8 cellular contexts compared by ENCODE assay signal in genomic region chr3:41202834-41203345, GRCh38. TPM values are rescaled to one million over a fixed set of nuclear protein-coding genes. Genes with fewer than 3 reads are reported as not detected.
DNase-seq lines count a peak whose midpoint lies in the region; ATAC-seq and TF ChIP-seq lines count a peak whose summit lies in the region.

No MANE protein-coding gene starts in this region.

- H3K27me3 ChIP-seq in HCT116 (ENCODE audit: insufficient read depth, low read length) (no peaks in the 10 kb centered on the region), SJSA1 (replicated peaks) (no peaks in the 10 kb centered on the region), esophagus squamous epithelium (no peaks in the 10 kb centered on the region)

- no peaks in the 10 kb centered on the region for H3K9me2 ChIP-seq in HCT116 (ENCODE audit: insufficient read depth)

- intact Hi-C loops in HCT116 (cut with micrococcal nuclease) = loop anchor here (5.0 to 10.0 kb wide), 2 partner anchors 621 to 878 kb away; no protein-coding TSS in a partner anchor
- intact Hi-C loops in esophagus squamous epithelium (cut with DNase I) = no loop called here

- TF ChIP-seq POLR2A in HCT116 (IDR thresholded peaks at IDR 0.05; ENCODE audit: borderline replicate concordance, extremely low read depth, insufficient read depth, insufficient read length) (no peak), esophagus squamous epithelium (IDR thresholded peaks at IDR 0.05) (no peak)

- CTCF ChIA-PET in HCT116 (lab: Charles Lee) = no interaction called here

- peak overlapping the region; percentile 6; the same call in 1 of the 2 replicates for H3K4me2 ChIP-seq in HCT116 (ENCODE audit: low read length)

- H4K20me1 ChIP-seq in HCT116 (ENCODE audit: insufficient read depth) = peaks cover 63% of the 10 kb centered on the region

- H3K79me2 ChIP-seq in HCT116 (ENCODE audit: insufficient read depth, low read length) = peaks cover 84% of the 10 kb centered on the region

- peaks cover 1% of the 10 kb centered on the region for H3K36me3 Mint-ChIP-seq in progenitor cell of endocrine pancreas (ENCODE audit: insufficient read depth)

- no peak for ATAC-seq in HCT116
- ATAC-seq in GM21825 (IDR thresholded peaks at IDR 0.05; ENCODE audit: unreplicated experiment) = no peak

- no peaks in the 10 kb centered on the region for H3K9me3 Mint-ChIP-seq in progenitor cell of endocrine pancreas (ENCODE audit: low read depth)

- H3K4me1 Mint-ChIP-seq in progenitor cell of endocrine pancreas (ENCODE audit: low read depth) = peaks cover 62% of the 10 kb centered on the region

- peak; percentile 32 for TF ChIP-seq RAD21 in HCT116 (IDR thresholded peaks at IDR 0.05; ENCODE audit: low read depth)

- BruUV-seq in HCT116 (replicated peaks; lab: Mats Ljungman, UMichigan) = no TSS peak

- peak overlapping the region; percentile 91 for H3K4me3 Mint-ChIP-seq in progenitor cell of endocrine pancreas (ENCODE audit: low read depth)

- peak; percentile 18 to 47 (median 26); a peak in 4 of 6 replicates for TF ChIP-seq CTCF in HCT116 (IDR thresholded peaks at IDR 0.05 in 2 of 3, conservative IDR thresholded peaks at IDR 0.05 in 1 of 3; ENCODE audit: borderline replicate concordance in 1 of 3, insufficient read depth in 1 of 3, low read depth in 2 of 3, low read length in 2 of 3)
- peak in 5 of 6 experiments; percentile 9 to 42 (median 31) for TF ChIP-seq CTCF in esophagus squamous epithelium (IDR thresholded peaks at IDR 0.05)
- TF ChIP-seq CTCF in progenitor cell of endocrine pancreas (IDR thresholded peaks at IDR 0.05; ENCODE audit: unreplicated experiment) = peak; percentile 55

- H2AFZ ChIP-seq in HCT116 (ENCODE audit: low read depth, low read length, poor library complexity, severe bottlenecking) = no peak overlapping the region

- POLR2A ChIA-PET in HCT116 (lab: Charles Lee) = interaction anchor here (2.0 kb wide), 1 partner anchor 11 kb away, joined by 6 read pairs; no protein-coding TSS in a partner anchor

- DNase-seq in DMS53 (lab: John Stamatoyannopoulos, UW) = peak; percentile 32
- no peak for DNase-seq in DMS53 treated with DMSO at 0.1 percent for 48 hours (lab: John Stamatoyannopoulos, UW; ENCODE audit: unreplicated experiment)
- DNase-seq in HCT116 (ENCODE audit: low read depth, low spot score) = no peak
- DNase-seq in SJSA1 (ENCODE audit: low read depth in 1 of 2, low spot score in 2 of 2) = peak; percentile 43 to 51
- DNase-seq in esophagus squamous epithelium (lab: John Stamatoyannopoulos, UW) = no peak
- DNase-seq in progenitor cell of endocrine pancreas (ENCODE audit: low spot score, unreplicated experiment) = no peak
- no peak for DNase-seq in activated CD8-positive, alpha-beta memory T cell treated with anti-CD3 and anti-CD28 coated beads, Interleukin-2, amount 50 U/mL, for 4 hours

- H3K27ac Mint-ChIP-seq in progenitor cell of endocrine pancreas = no peak overlapping the region

- H3K4me1 ChIP-seq in HCT116 (ENCODE audit: control insufficient read depth in 1 of 2, insufficient read depth in 2 of 2, low read length in 2 of 2) (peaks cover 20 to 32% of the 10 kb centered on the region in 2 experiments), SJSA1 (replicated peaks) (peaks cover 27% of the 10 kb centered on the region), esophagus squamous epithelium (peaks cover 15 to 77% (median 47%) of the 10 kb centered on the region in 3 donors)

- H3K27ac ChIP-seq in HCT116 (ENCODE audit: low read depth, low read length) = no peak overlapping the region
- no peak overlapping the region for H3K27ac ChIP-seq in SJSA1
- H3K27ac ChIP-seq in esophagus squamous epithelium = peak overlapping the region in 3 of 4 donors; percentile 7 to 99 (median 99)

- no peak overlapping the region for H3K4me3 ChIP-seq in HCT116 (replicated peaks in 1 of 2; ENCODE audit: low read depth in 1 of 2, low read length in 2 of 2)
- no peak overlapping the region for H3K4me3 ChIP-seq in SJSA1
- H3K4me3 ChIP-seq in esophagus squamous epithelium = peak overlapping the region in 3 of 4 donors; percentile 87 to 95 (median 93)

- no peak overlapping the region for H3K9ac ChIP-seq in HCT116 (ENCODE audit: low read length)

- no peaks in the 10 kb centered on the region for H3K27me3 Mint-ChIP-seq in progenitor cell of endocrine pancreas

- RAD21 ChIA-PET in HCT116 (lab: Charles Lee; ENCODE audit: low non-redundant PET in 1 of 2, low total read pairs in 2 of 2, uncharacterized antibody in 2 of 2, unreplicated experiment in 2 of 2) = no interaction called here

- H3K36me3 ChIP-seq in HCT116 (ENCODE audit: control insufficient read depth in 1 of 2, insufficient read depth in 2 of 2, low read length in 2 of 2) (no peaks in the 10 kb centered on the region), SJSA1 (peaks cover 22% of the 10 kb centered on the region), esophagus squamous epithelium (no peaks in the 10 kb centered on the region)

- no peaks in the 10 kb centered on the region for H3K9me3 ChIP-seq in HCT116 (ENCODE audit: control insufficient read depth in 1 of 2, insufficient read depth in 1 of 2, low read depth in 1 of 2, low read length in 2 of 2)
- no peaks in the 10 kb centered on the region for H3K9me3 ChIP-seq in SJSA1 (replicated peaks)
- H3K9me3 ChIP-seq in esophagus squamous epithelium = no peaks in the 10 kb centered on the region

TF ChIP-seq in HCT116, 20 proteins besides CTCF, POLR2A, EP300 and RAD21:
- TF ChIP-seq ELF1 (IDR thresholded peaks at IDR 0.05; ENCODE audit: borderline replicate concordance, low read depth) (no peak), SP1 (IDR thresholded peaks at IDR 0.05; ENCODE audit: low read depth) (no peak), EZH2phosphoT487 (IDR thresholded peaks at IDR 0.05; ENCODE audit: borderline replicate concordance) (no peak)
- TF ChIP-seq, protein P1, sequence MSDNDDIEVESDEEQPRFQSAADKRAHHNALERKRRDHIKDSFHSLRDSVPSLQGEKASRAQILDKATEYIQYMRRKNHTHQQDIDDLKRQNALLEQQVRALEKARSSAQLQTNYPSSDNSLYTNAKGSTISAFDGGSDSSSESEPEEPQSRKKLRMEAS (IDR thresholded peaks at IDR 0.05) = 0 out of 2 replicates have a peak, but pooled peaks have one; percentile 14

RNA-seq across cellular contexts. Expression of gene CTNNB1, which starts 3.6 kb away (rescaled TPM):
- 265 TPM for total RNA-seq in HCT116 (2021; ENCODE audit: unreplicated experiment)
- polyA plus RNA-seq in HCT116 (2012) = 234 and 247 TPM in 2 replicates
- total RNA-seq in SJSA1 (2014; rRNA removed; shearing (Covaris generic)) = 501 and 574 TPM in 2 replicates
- total RNA-seq in esophagus squamous epithelium = 100 to 1,000 TPM; 219 to 430 (median 290) TPM
- 504 and 531 TPM in 2 replicates for total RNA-seq in progenitor cell of endocrine pancreas

Comparison
In these comparisons a context has a peak if more than half of its experiments do, and no peak if none do; other contexts are left out.
1. DNase-seq: peak in DMS53 (single experiment) and SJSA1 (2 of 2); none in DMS53 treated with DMSO at 0.1 percent for 48 hours (single experiment), HCT116 (single experiment), esophagus squamous epithelium (single experiment), progenitor cell of endocrine pancreas (single experiment) and activated CD8-positive, alpha-beta memory T cell treated with anti-CD3 and anti-CD28 coated beads, Interleukin-2, amount 50 U/mL, for 4 hours (single experiment).
2. H3K27ac ChIP-seq: peak in esophagus squamous epithelium (3 of 4); none in HCT116 (single experiment) and SJSA1 (single experiment).
3. H3K4me3 ChIP-seq: peak in esophagus squamous epithelium (3 of 4); none in HCT116 (0 of 2) and SJSA1 (single experiment).
4. Peak in every context shown above with its lines, with median percentiles within 50 percentile points of each other: CTCF ChIP-seq.